ENCODE assay signal across 1 cellular context in genomic region chr6:118677193-118677592, GRCh38.
TF ChIP-seq lines count a peak whose summit lies in the region.

No MANE protein-coding gene starts in this region.

TF ChIP-seq in K562, 482 proteins besides CTCF, POLR2A, EP300 and RAD21 (continued from another document and continues in another):
- no peak for TF ChIP-seq ZBTB40 (IDR thresholded peaks at IDR 0.05)
- no peak for TF ChIP-seq ZBTB40 (CRISPR knock-in tag; IDR thresholded peaks at IDR 0.05)
- no peak for TF ChIP-seq ZNF124 (CRISPR knock-in tag; IDR thresholded peaks at IDR 0.05)
- no peak for TF ChIP-seq DMBX1 (CRISPR knock-in tag; IDR thresholded peaks at IDR 0.05; ENCODE audit: borderline replicate concordance)
- TF ChIP-seq ZNF699 (CRISPR knock-in tag; IDR thresholded peaks at IDR 0.05; ENCODE audit: insufficient replicate concordance): no peak
- no peak for TF ChIP-seq ZNF165 (CRISPR knock-in tag; IDR thresholded peaks at IDR 0.05; ENCODE audit: borderline replicate concordance)
- 0 out of 4 replicates have a peak, but pooled peaks of 1 of the 2 experiments have one; percentile 16 for TF ChIP-seq SIN3A (IDR thresholded peaks at IDR 0.05; ENCODE audit: borderline replicate concordance in 2 of 2, control insufficient read depth in 1 of 2, low read depth in 2 of 2, low read length in 2 of 2)
- no peak for TF ChIP-seq DACH1 (IDR thresholded peaks at IDR 0.05; ENCODE audit: partially characterized antibody)
- TF ChIP-seq POLR2AphosphoS5 (IDR thresholded peaks at IDR 0.05; ENCODE audit: control insufficient read depth, insufficient read depth, low read depth, low read length): no peak
- no peak for TF ChIP-seq NR2C2 (CRISPR knock-in tag; IDR thresholded peaks at IDR 0.05)
- TF ChIP-seq NR2C2 (tag; IDR thresholded peaks at IDR 0.05): no peak
- no peak for TF ChIP-seq TRIM24 (IDR thresholded peaks at IDR 0.05)
- no peak for TF ChIP-seq THRAP3 (IDR thresholded peaks at IDR 0.05; ENCODE audit: borderline replicate concordance)
- no peak for TF ChIP-seq ZNF408 (CRISPR knock-in tag; IDR thresholded peaks at IDR 0.05; ENCODE audit: low read depth)
- TF ChIP-seq ZNF280A (IDR thresholded peaks at IDR 0.05; ENCODE audit: low read depth, partially characterized antibody): no peak
- TF ChIP-seq SMARCC2 (IDR thresholded peaks at IDR 0.05; ENCODE audit: low read depth): no peak
- no peak for TF ChIP-seq CBFA2T2 (conservative IDR thresholded peaks at IDR 0.05)
- TF ChIP-seq CUX1 (CRISPR knock-in tag; IDR thresholded peaks at IDR 0.05): no peak
- TF ChIP-seq ATF1 (CRISPR knock-in tag; IDR thresholded peaks at IDR 0.05): no peak
- peak; percentile 64 for TF ChIP-seq ATF1 (tag; IDR thresholded peaks at IDR 0.05)
- no peak for TF ChIP-seq ZNF589 (CRISPR knock-in tag; IDR thresholded peaks at IDR 0.05; ENCODE audit: low read depth)
- TF ChIP-seq MAZ (CRISPR knock-in tag; conservative IDR thresholded peaks at IDR 0.05 in 1 of 2, IDR thresholded peaks at IDR 0.05 in 1 of 2): peak in 1 of 2 experiments; percentile 40; a peak in 1 of 4 replicates
- TF ChIP-seq RBM34 (IDR thresholded peaks at IDR 0.05; ENCODE audit: borderline replicate concordance, insufficient read depth, low read length): no peak
- no peak for TF ChIP-seq FOXK1 (CRISPR knock-in tag; IDR thresholded peaks at IDR 0.05; ENCODE audit: borderline replicate concordance)
- TF ChIP-seq NR1H2 (CRISPR knock-in tag; IDR thresholded peaks at IDR 0.05): no peak
- peak; percentile 40; the same call in 1 of the 2 replicates for TF ChIP-seq ATF7 (IDR thresholded peaks at IDR 0.05)
- TF ChIP-seq ZKSCAN3 (CRISPR knock-in tag; IDR thresholded peaks at IDR 0.05): no peak
- TF ChIP-seq MXD1 (CRISPR knock-in tag; IDR thresholded peaks at IDR 0.05; ENCODE audit: borderline replicate concordance, poor library complexity, severe bottlenecking): no peak
- TF ChIP-seq ZEB2 (IDR thresholded peaks at IDR 0.05): no peak
- TF ChIP-seq NCOA2 (IDR thresholded peaks at IDR 0.05; ENCODE audit: partially characterized antibody in 2 of 2): no peak
- peak; percentile 94 for TF ChIP-seq MAFK (IDR thresholded peaks at IDR 0.05; ENCODE audit: low read length)
- TF ChIP-seq ZNF384 (IDR thresholded peaks at IDR 0.05; ENCODE audit: low read depth, low read length): no peak
- 0 out of 2 replicates have a peak, but pooled peaks have one; percentile 30 for TF ChIP-seq LCOR (CRISPR knock-in tag; IDR thresholded peaks at IDR 0.05)
- TF ChIP-seq HDAC3 (IDR thresholded peaks at IDR 0.05; ENCODE audit: borderline replicate concordance, partially characterized antibody): peak; percentile 17
- no peak for TF ChIP-seq BACH1 (tag; IDR thresholded peaks at IDR 0.05)
- TF ChIP-seq ZNF584 (CRISPR knock-in tag; IDR thresholded peaks at IDR 0.05; ENCODE audit: low read depth): 0 out of 2 replicates have a peak, but pooled peaks have one; percentile 36
- no peak for TF ChIP-seq ZNF764 (CRISPR knock-in tag; IDR thresholded peaks at IDR 0.05; ENCODE audit: low read depth)
- peak; percentile 92 for TF ChIP-seq MAFG (tag; conservative IDR thresholded peaks at IDR 0.05)
- peak; percentile 29; the same call in 1 of the 2 replicates for TF ChIP-seq CHAMP1 (IDR thresholded peaks at IDR 0.05)
- TF ChIP-seq LARP7 (IDR thresholded peaks at IDR 0.05): no peak
- peak; percentile 95 for TF ChIP-seq ZNF316 (IDR thresholded peaks at IDR 0.05)
- TF ChIP-seq GTF3C2 (IDR thresholded peaks at IDR 0.05; ENCODE audit: borderline replicate concordance, extremely low read depth, insufficient read length): no peak
- no peak for TF ChIP-seq ZNF79 (CRISPR knock-in tag; IDR thresholded peaks at IDR 0.05; ENCODE audit: low read depth)
- TF ChIP-seq NFIC (IDR thresholded peaks at IDR 0.05): peak; percentile 15; the same call in 1 of the 2 replicates
- no peak for TF ChIP-seq NONO (IDR thresholded peaks at IDR 0.05; ENCODE audit: low read depth in 2 of 2, low read length in 1 of 2)
- peak; percentile 84 for TF ChIP-seq ZNF766 (CRISPR knock-in tag; conservative IDR thresholded peaks at IDR 0.05)
